ENCODE assay signal across 2 cellular contexts in the genomic region with DNA sequence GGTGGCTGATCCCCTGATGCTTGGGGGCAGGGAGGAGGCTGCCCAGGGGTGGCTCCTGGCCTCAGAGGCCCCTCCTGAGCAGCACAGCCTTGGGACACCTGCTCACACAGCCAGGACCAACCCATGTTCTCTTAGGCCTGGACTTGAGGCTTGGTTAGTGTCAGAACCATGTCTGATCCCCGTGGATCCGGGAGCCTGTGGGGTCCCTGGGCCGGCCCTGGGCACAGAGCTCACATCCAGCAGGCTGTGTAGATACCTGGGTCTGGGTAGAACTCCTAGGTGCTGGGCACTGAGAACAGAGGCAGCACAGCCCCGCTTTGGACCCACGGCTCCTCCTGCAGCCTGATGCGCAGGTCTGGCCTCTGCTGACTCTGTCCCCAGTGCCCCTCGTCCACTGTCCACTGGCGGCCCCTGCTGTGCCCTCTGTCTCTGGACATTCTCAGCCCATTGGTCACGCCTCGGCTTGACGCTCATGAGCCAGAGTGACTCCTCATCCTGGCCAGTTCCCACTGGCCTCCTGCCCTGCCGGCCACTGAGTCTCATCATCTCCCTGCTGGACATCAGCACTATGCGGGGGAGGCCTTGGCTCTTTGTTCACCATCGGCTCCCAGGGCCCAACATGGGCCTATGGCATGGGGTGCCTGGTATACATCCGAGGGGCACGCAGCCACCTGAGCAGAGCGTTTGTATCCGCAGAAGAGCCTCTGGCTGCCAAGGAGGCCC.
TF ChIP-seq lines count a peak whose summit lies in the region.

No MANE protein-coding gene starts in this region.

TF ChIP-seq in HCT116, 20 proteins besides CTCF, POLR2A, EP300 and RAD21 (continued from another document):
- TF ChIP-seq, protein P1, sequence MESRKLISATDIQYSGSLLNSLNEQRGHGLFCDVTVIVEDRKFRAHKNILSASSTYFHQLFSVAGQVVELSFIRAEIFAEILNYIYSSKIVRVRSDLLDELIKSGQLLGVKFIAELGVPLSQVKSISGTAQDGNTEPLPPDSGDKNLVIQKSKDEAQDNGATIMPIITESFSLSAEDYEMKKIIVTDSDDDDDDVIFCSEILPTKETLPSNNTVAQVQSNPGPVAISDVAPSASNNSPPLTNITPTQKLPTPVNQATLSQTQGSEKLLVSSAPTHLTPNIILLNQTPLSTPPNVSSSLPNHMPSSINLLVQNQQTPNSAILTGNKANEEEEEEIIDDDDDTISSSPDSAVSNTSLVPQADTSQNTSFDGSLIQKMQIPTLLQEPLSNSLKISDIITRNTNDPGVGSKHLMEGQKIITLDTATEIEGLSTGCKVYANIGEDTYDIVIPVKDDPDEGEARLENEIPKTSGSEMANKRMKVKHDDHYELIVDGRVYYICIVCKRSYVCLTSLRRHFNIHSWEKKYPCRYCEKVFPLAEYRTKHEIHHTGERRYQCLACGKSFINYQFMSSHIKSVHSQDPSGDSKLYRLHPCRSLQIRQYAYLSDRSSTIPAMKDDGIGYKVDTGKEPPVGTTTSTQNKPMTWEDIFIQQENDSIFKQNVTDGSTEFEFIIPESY (IDR thresholded peaks at IDR 0.05; ENCODE audit: extremely low read depth, insufficient replicate concordance, low read length) = no peak
- TF ChIP-seq YY1 (IDR thresholded peaks at IDR 0.05; ENCODE audit: extremely low read depth, insufficient replicate concordance, low read depth, low read length) (no peak), SP1 (IDR thresholded peaks at IDR 0.05; ENCODE audit: low read depth) (no peak), POLR2AphosphoS5 (IDR thresholded peaks at IDR 0.05; ENCODE audit: low read depth, low read length) (no peak), FOSL1 (IDR thresholded peaks at IDR 0.05; ENCODE audit: low read depth) (no peak), ATF3 (IDR thresholded peaks at IDR 0.05) (no peak), EGR1 (IDR thresholded peaks at IDR 0.05; ENCODE audit: low read depth) (no peak), REST (IDR thresholded peaks at IDR 0.05; ENCODE audit: low read depth) (no peak), EZH2 (IDR thresholded peaks at IDR 0.05) (no peak), SIN3A (IDR thresholded peaks at IDR 0.05; ENCODE audit: low read depth) (no peak), ELF1 (IDR thresholded peaks at IDR 0.05; ENCODE audit: borderline replicate concordance, low read depth) (no peak), JUND (IDR thresholded peaks at IDR 0.05) (no peak), CBX3 (IDR thresholded peaks at IDR 0.05; ENCODE audit: low read depth) (no peak)
- TF ChIP-seq, protein P2, sequence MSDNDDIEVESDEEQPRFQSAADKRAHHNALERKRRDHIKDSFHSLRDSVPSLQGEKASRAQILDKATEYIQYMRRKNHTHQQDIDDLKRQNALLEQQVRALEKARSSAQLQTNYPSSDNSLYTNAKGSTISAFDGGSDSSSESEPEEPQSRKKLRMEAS (IDR thresholded peaks at IDR 0.05) = no peak

TF ChIP-seq in WTC11, 78 proteins besides CTCF, POLR2A, EP300 and RAD21 (continued from another document):
- TF ChIP-seq, protein P3, sequence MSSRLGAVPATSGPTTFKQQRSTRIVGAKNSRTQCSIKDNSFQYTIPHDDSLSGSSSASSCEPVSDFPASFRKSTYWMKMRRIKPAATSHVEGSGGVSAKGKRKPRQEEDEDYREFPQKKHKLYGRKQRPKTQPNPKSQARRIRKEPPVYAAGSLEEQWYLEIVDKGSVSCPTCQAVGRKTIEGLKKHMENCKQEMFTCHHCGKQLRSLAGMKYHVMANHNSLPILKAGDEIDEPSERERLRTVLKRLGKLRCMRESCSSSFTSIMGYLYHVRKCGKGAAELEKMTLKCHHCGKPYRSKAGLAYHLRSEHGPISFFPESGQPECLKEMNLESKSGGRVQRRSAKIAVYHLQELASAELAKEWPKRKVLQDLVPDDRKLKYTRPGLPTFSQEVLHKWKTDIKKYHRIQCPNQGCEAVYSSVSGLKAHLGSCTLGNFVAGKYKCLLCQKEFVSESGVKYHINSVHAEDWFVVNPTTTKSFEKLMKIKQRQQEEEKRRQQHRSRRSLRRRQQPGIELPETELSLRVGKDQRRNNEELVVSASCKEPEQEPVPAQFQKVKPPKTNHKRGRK (CRISPR knock-in tag; IDR thresholded peaks at IDR 0.05; ENCODE audit: borderline replicate concordance) = no peak
- TF ChIP-seq, protein P4, sequence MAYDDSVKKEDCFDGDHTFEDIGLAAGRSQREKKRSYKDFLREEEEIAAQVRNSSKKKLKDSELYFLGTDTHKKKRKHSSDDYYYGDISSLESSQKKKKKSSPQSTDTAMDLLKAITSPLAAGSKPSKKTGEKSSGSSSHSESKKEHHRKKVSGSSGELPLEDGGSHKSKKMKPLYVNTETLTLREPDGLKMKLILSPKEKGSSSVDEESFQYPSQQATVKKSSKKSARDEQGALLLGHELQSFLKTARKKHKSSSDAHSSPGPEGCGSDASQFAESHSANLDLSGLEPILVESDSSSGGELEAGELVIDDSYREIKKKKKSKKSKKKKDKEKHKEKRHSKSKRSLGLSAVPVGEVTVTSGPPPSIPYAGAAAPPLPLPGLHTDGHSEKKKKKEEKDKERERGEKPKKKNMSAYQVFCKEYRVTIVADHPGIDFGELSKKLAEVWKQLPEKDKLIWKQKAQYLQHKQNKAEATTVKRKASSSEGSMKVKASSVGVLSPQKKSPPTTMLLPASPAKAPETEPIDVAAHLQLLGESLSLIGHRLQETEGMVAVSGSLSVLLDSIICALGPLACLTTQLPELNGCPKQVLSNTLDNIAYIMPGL (CRISPR knock-in tag; IDR thresholded peaks at IDR 0.05) = no peak
